In genomic region chr1:28882009-28882628, GRCh38 we compare ENCODE assay signal across 8 cellular contexts. TPM values are rescaled to one million over a fixed set of nuclear protein-coding genes. Genes with fewer than 3 reads are reported as not detected.
A peak's percentile ranks its signal among the peaks of the same experiment; 100 is the strongest.
DNase-seq lines count a peak whose midpoint lies in the region; ATAC-seq, FAIRE-seq and TF ChIP-seq lines count a peak whose summit lies in the region.

No MANE protein-coding gene starts in this region.

- peak; percentile 61 for DNase-seq in GM04504 (ENCODE audit: low read depth)
- peak; percentile 71 for DNase-seq in NCI-H1048 (lab: John Stamatoyannopoulos, UW)
- DNase-seq in SK-MEL-5 (ENCODE audit: low read depth, low spot score), result peak; percentile 94
- peak; percentile 73 for DNase-seq in activated gamma-delta T cell treated with anti-CD3 and anti-CD28 coated beads, Interleukin-2, amount 50 U/mL, for 16 hours (ENCODE audit: low read depth)
- DNase-seq in frontal cortex (ENCODE audit: low spot score in 2 of 2), result peak; percentile 67 to 80
- DNase-seq in osteocyte (ENCODE audit: extremely low spot score, unreplicated experiment), result peak; percentile 93
- peak; percentile 60 to 83 for DNase-seq in tibial nerve (ENCODE audit: low spot score in 2 of 2)

- no peaks in the 10 kb centered on the region for H3K36me3 Mint-ChIP-seq in osteocyte (ENCODE audit: unreplicated experiment)

- peaks cover 18% of the 10 kb centered on the region for H3K4me1 Mint-ChIP-seq in osteocyte (ENCODE audit: unreplicated experiment)

- H3K4me3 ChIP-seq in tibial nerve, result no peak overlapping the region

- no peak for FAIRE-seq in frontal cortex (lab: Jason Lieb, UNC)

- TF ChIP-seq CTCF in osteocyte (IDR thresholded peaks at IDR 0.05) (peak; percentile 93), tibial nerve (IDR thresholded peaks at IDR 0.05) (peak; percentile 76 to 95 (median 88))

- H3K27me3 ChIP-seq in tibial nerve, result peaks cover 0 to 7% of the 10 kb centered on the region in 2 donors

- no peak for ATAC-seq in GM18517 (IDR thresholded peaks at IDR 0.05; ENCODE audit: unreplicated experiment)

- no peak for TF ChIP-seq POLR2A in tibial nerve (IDR thresholded peaks at IDR 0.05)

- peak in 1 of 2 donors; percentile 45 for TF ChIP-seq EP300 in tibial nerve (IDR thresholded peaks at IDR 0.05)

- no peaks in the 10 kb centered on the region for H3K9me3 Mint-ChIP-seq in osteocyte (ENCODE audit: unreplicated experiment)

- H3K4me1 ChIP-seq in tibial nerve, result peaks cover 0 to 27% (median 13%) of the 10 kb centered on the region in 4 donors

- H3K27ac Mint-ChIP-seq in osteocyte (ENCODE audit: unreplicated experiment), result no peak overlapping the region

- 34 to 40% methylated on average over 11 to 13 of the region's 13 CpGs for WGBS in tibial nerve, 2 donors

- no peaks in the 10 kb centered on the region for H3K27me3 Mint-ChIP-seq in osteocyte (ENCODE audit: unreplicated experiment)

- no peaks in the 10 kb centered on the region for H3K36me3 ChIP-seq in tibial nerve

- no peak overlapping the region for H3K27ac ChIP-seq in tibial nerve

- H3K9me3 ChIP-seq in tibial nerve, result no peaks in the 10 kb centered on the region

- H3K4me3 Mint-ChIP-seq in osteocyte (ENCODE audit: unreplicated experiment), result no peak overlapping the region

- in situ Hi-C loops in SK-MEL-5 (cut with HindIII; ENCODE audit: low pct_unique_long_range_greater_than_20kb, low sequenced_read_pairs), result no loop called here

RNA-seq across cellular contexts. Expression of gene EPB41, which starts 32.2 kb away (rescaled TPM):
- 26.3 and 29.7 TPM in 2 replicates for total RNA-seq in SK-MEL-5 (2014; rRNA removed; shearing (Covaris generic))
- 19.7 and 21.9 TPM in 2 replicates for polyA plus RNA-seq in SK-MEL-5 (2015; cell fraction: cytosol; rRNA removed)
- 18.6 and 20.7 TPM in 2 replicates for polyA plus RNA-seq in SK-MEL-5 (2015; cell fraction: nucleus; rRNA removed)
- total RNA-seq in frontal cortex (46.9 TPM), osteocyte (9.7 and 12.7 TPM in 2 replicates), tibial nerve (10 to 100 TPM; 13.9 to 22.1 (median 16.0) TPM)
